1 cellular context compared by ENCODE assay signal in genomic region chr12:27779837-27780611, GRCh38.
TF ChIP-seq lines count a peak whose summit lies in the region.

A gene with protein sequence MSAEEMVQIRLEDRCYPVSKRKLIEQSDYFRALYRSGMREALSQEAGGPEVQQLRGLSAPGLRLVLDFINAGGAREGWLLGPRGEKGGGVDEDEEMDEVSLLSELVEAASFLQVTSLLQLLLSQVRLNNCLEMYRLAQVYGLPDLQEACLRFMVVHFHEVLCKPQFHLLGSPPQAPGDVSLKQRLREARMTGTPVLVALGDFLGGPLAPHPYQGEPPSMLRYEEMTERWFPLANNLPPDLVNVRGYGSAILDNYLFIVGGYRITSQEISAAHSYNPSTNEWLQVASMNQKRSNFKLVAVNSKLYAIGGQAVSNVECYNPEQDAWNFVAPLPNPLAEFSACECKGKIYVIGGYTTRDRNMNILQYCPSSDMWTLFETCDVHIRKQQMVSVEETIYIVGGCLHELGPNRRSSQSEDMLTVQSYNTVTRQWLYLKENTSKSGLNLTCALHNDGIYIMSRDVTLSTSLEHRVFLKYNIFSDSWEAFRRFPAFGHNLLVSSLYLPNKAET (plus strand): TSS chr12:27780233. CDS start chr12:27780331, 98 bp downstream.
TSS of gene MANSC4 (minus strand) at chr12:27780236. CDS start at chr12:27771276, 8,960 bp downstream.

TF ChIP-seq in HEK293, 187 proteins besides CTCF, POLR2A, EP300 and RAD21 (continued from another document):
- TF ChIP-seq ZBTB20 (tag by site-specific recombination; IDR thresholded peaks at IDR 0.05): peak; percentile 80
